35 cellular contexts compared by ENCODE assay signal in genomic region chr20:2420510-2420909, GRCh38. TPM values are rescaled to one million over a fixed set of nuclear protein-coding genes. Genes with fewer than 3 reads are reported as not detected.
"Had no signal": no experiment of that assay in that cellular context is flagged by ENCODE, and none has a peak within 500 bp of the region (broad histone marks: within the 10 kb centered on the region; RNA-seq: fewer than 3 reads in every experiment).

No MANE protein-coding gene starts in this region.

- H3K4me1 ChIP-seq: neural progenitor cell, parathyroid adenoma, psoas muscle, spleen, suprapubic skin, testis, tibial nerve, upper lobe of left lung, vagina had no signal

- ATAC-seq: natural killer cell; psoas muscle; right cardiac atrium; sciatic nerve; stimulated activated memory B cell treated with anti-CD40 and anti-IgM and Interleukin-4, amounts not matched to agents 10 μg/mL and 1 μg/mL and 100 μg/mL, for 72 hours; stimulated activated naive CD8-positive, alpha-beta T cell treated with anti-CD3 and anti-CD28 coated beads, Interleukin-15, amount 100 ng/mL, for 72 hours; stimulated activated naive CD8-positive, alpha-beta T cell treated with anti-CD3 and anti-CD28 coated beads, Interleukin-15, Interleukin-2, amounts not matched to agents 100 U/mL and 50 U/mL, for 24 hours had no signal

- H3K9me3 ChIP-seq: ovary, psoas muscle, suprapubic skin, testis, upper lobe of left lung, vagina had no signal

- H3K79me2 ChIP-seq: parathyroid adenoma had no signal

- H3K4me3 ChIP-seq: neural progenitor cell, ovary, psoas muscle, skin epidermis, smooth muscle cell, spleen, suprapubic skin, testis, tibial nerve, upper lobe of left lung, vagina had no signal

- H3K36me3 ChIP-seq: neural progenitor cell, ovary, spleen, suprapubic skin, tibial nerve, upper lobe of left lung, vagina had no signal

- H3K9ac ChIP-seq: neural progenitor cell, parathyroid adenoma had no signal

- FAIRE-seq: urothelium cell line had no signal

- H3K4me2 ChIP-seq: neural progenitor cell, smooth muscle cell had no signal

- DNase-seq: natural killer cell; occipital lobe; ovary; posterior cingulate gyrus; psoas muscle; right cardiac atrium; spleen; stimulated activated CD4-positive, alpha-beta T cell treated with anti-CD3 and anti-CD28 coated beads, Interleukin-12 subunit alpha, Interleukin-12 subunit beta, amount 100 ng/mL, for 4 hours; stimulated activated CD4-positive, alpha-beta T cell treated with anti-CD3 and anti-CD28 coated beads, Interleukin-1b, Interleukin-23, amount 100 ng/mL, for 48 hours; stimulated activated CD4-positive, alpha-beta T cell treated with anti-CD3 and anti-CD28 coated beads, Interleukin-4, amount 100 ng/mL, for 1 hour; stimulated activated CD4-positive, alpha-beta T cell treated with anti-CD3 and anti-CD28 coated beads, Interleukin-4, amount 100 ng/mL, for 4 hours; stimulated activated CD8-positive, alpha-beta memory T cell treated with anti-CD3 and anti-CD28 coated beads, Interleukin-4, amount 100 ng/mL, for 48 hours; stimulated activated naive CD4-positive, alpha-beta T cell; stimulated activated naive CD8-positive, alpha-beta T cell treated with anti-CD3 and anti-CD28 coated beads, Interleukin-15, amount 100 ng/mL, for 72 hours; stimulated activated naive CD8-positive, alpha-beta T cell treated with anti-CD3 and anti-CD28 coated beads, Interleukin-15, Interleukin-2, amounts not matched to agents 100 U/mL and 50 U/mL, for 24 hours; substantia nigra; testis; trophoblast cell; upper lobe of left lung had no signal

- H3K27me3 ChIP-seq: neural progenitor cell, ovary, testis, tibial nerve, upper lobe of left lung, vagina had no signal

- H2AFZ ChIP-seq: neural progenitor cell, parathyroid adenoma had no signal

- H3K27ac ChIP-seq: neural progenitor cell, ovary, parathyroid adenoma, psoas muscle, skin epidermis, spleen, suprapubic skin, testis, tibial nerve, upper lobe of left lung, vagina had no signal

RNA-seq across cellular contexts. Expression of gene TGM6, which starts 39.8 kb away (rescaled TPM):
- total RNA-seq: natural killer cell, occipital lobe, osteoblast, ovary, progenitor cell of endocrine pancreas, psoas muscle, renal cortical epithelial cell, right cardiac atrium, sciatic nerve, smooth muscle cell, spleen, testis, tibial nerve, upper lobe of left lung, ureter, vagina had no signal
- polyA plus RNA-seq: neural cell, ovary, psoas muscle, right cardiac atrium, smooth muscle cell, spleen, thymus had no signal
